ENCODE assay signal across 14 cellular contexts in genomic region chr10:126082067-126082466, GRCh38.
"Had no signal": no experiment of that assay in that cellular context is flagged by ENCODE, and none has a peak within 500 bp of the region (broad histone marks: within the 10 kb centered on the region; RNA-seq: fewer than 3 reads in every experiment).

No MANE protein-coding gene starts in this region.

- H3K9me3 ChIP-seq: uterus had no signal

- H3K9me3 Mint-ChIP-seq: activated naive CD8-positive, alpha-beta T cell treated with anti-CD3 and anti-CD28 coated beads, Interleukin-2, amount 10 ng/mL, durations not matched to agents 7 days and 5 days; activated T-helper 1 cell treated with anti-CD3 and anti-CD28 coated beads, Interleukin-12 subunit alpha, Interleukin-12 subunit beta, Interleukin-2, Interleukin-4 antibody, amounts not matched to agents 30 ng/mL and 10 ng/mL and 1 ng/mL, durations not matched to agents 14 hours and 24 hours and 36 hours; effector memory CD8-positive, alpha-beta T cell; memory B cell; natural killer cell treated with Interleukin-12 subunit alpha and Interleukin-12 subunit beta and Interleukin-15 and Interleukin-18, amount 100 ng/mL, for 72 hours; stimulated activated effector memory CD8-positive, alpha-beta T cell treated with anti-CD3 and anti-CD28 coated beads, Interleukin-12 subunit alpha, Interleukin-12 subunit beta, amount 100 ng/mL, for 72 hours had no signal

- DNase-seq: activated CD4-positive, alpha-beta T cell treated with anti-CD3 and anti-CD28 coated beads, Interleukin-2, amount 50 U/mL, for 1 hour; activated naive CD4-positive, alpha-beta T cell; activated naive CD8-positive, alpha-beta T cell treated with anti-CD3 and anti-CD28 coated beads, Interleukin-2, amount 10 ng/mL, durations not matched to agents 7 days and 5 days; dermis blood vessel endothelial cell; effector memory CD8-positive, alpha-beta T cell; erythroblast; occipital lobe; uterus had no signal

- H3K36me3 Mint-ChIP-seq: activated naive CD8-positive, alpha-beta T cell treated with anti-CD3 and anti-CD28 coated beads, Interleukin-2, amount 10 ng/mL, durations not matched to agents 7 days and 5 days; memory B cell; natural killer cell treated with Interleukin-12 subunit alpha and Interleukin-12 subunit beta and Interleukin-15 and Interleukin-18, amount 100 ng/mL, for 72 hours; stimulated activated effector memory CD8-positive, alpha-beta T cell treated with anti-CD3 and anti-CD28 coated beads, Interleukin-12 subunit alpha, Interleukin-12 subunit beta, amount 100 ng/mL, for 72 hours had no signal

- H2AFZ ChIP-seq: hepatocyte had no signal

- H3K4me3 Mint-ChIP-seq: activated naive CD8-positive, alpha-beta T cell treated with anti-CD3 and anti-CD28 coated beads, Interleukin-2, amount 10 ng/mL, durations not matched to agents 7 days and 5 days; activated T-helper 1 cell treated with anti-CD3 and anti-CD28 coated beads, Interleukin-12 subunit alpha, Interleukin-12 subunit beta, Interleukin-2, Interleukin-4 antibody, amounts not matched to agents 30 ng/mL and 10 ng/mL and 1 ng/mL, durations not matched to agents 14 hours and 24 hours and 36 hours; effector memory CD8-positive, alpha-beta T cell; memory B cell; natural killer cell treated with Interleukin-12 subunit alpha and Interleukin-12 subunit beta and Interleukin-15 and Interleukin-18, amount 100 ng/mL, for 72 hours; stimulated activated effector memory CD8-positive, alpha-beta T cell treated with anti-CD3 and anti-CD28 coated beads, Interleukin-12 subunit alpha, Interleukin-12 subunit beta, amount 100 ng/mL, for 72 hours had no signal

- H3K27ac Mint-ChIP-seq: activated naive CD8-positive, alpha-beta T cell treated with anti-CD3 and anti-CD28 coated beads, Interleukin-2, amount 10 ng/mL, durations not matched to agents 7 days and 5 days; activated T-helper 1 cell treated with anti-CD3 and anti-CD28 coated beads, Interleukin-12 subunit alpha, Interleukin-12 subunit beta, Interleukin-2, Interleukin-4 antibody, amounts not matched to agents 30 ng/mL and 10 ng/mL and 1 ng/mL, durations not matched to agents 14 hours and 24 hours and 36 hours; memory B cell; natural killer cell treated with Interleukin-12 subunit alpha and Interleukin-12 subunit beta and Interleukin-15 and Interleukin-18, amount 100 ng/mL, for 72 hours; stimulated activated effector memory CD8-positive, alpha-beta T cell treated with anti-CD3 and anti-CD28 coated beads, Interleukin-12 subunit alpha, Interleukin-12 subunit beta, amount 100 ng/mL, for 72 hours had no signal

- H3K4me3 ChIP-seq: hepatocyte, uterus had no signal

- H3K36me3 ChIP-seq: uterus had no signal

- H3K27ac ChIP-seq: hepatocyte, uterus had no signal

- H3K27me3 Mint-ChIP-seq: effector memory CD8-positive, alpha-beta T cell had no signal

- ATAC-seq: effector memory CD8-positive, alpha-beta T cell; left lobe of liver; natural killer cell treated with Interleukin-12 subunit alpha and Interleukin-12 subunit beta and Interleukin-15 and Interleukin-18, amount 100 ng/mL, for 72 hours; stimulated activated effector memory CD8-positive, alpha-beta T cell treated with anti-CD3 and anti-CD28 coated beads, Interleukin-12 subunit alpha, Interleukin-12 subunit beta, amount 100 ng/mL, for 72 hours had no signal

- H3K27me3 ChIP-seq: hepatocyte, uterus had no signal

- H3K79me2 ChIP-seq: hepatocyte had no signal

- H3K4me1 Mint-ChIP-seq: activated naive CD8-positive, alpha-beta T cell treated with anti-CD3 and anti-CD28 coated beads, Interleukin-2, amount 10 ng/mL, durations not matched to agents 7 days and 5 days; memory B cell; stimulated activated effector memory CD8-positive, alpha-beta T cell treated with anti-CD3 and anti-CD28 coated beads, Interleukin-12 subunit alpha, Interleukin-12 subunit beta, amount 100 ng/mL, for 72 hours had no signal

- H3K4me1 ChIP-seq: uterus had no signal
